ENCODE assay signal across 8 cellular contexts in the genomic region with DNA sequence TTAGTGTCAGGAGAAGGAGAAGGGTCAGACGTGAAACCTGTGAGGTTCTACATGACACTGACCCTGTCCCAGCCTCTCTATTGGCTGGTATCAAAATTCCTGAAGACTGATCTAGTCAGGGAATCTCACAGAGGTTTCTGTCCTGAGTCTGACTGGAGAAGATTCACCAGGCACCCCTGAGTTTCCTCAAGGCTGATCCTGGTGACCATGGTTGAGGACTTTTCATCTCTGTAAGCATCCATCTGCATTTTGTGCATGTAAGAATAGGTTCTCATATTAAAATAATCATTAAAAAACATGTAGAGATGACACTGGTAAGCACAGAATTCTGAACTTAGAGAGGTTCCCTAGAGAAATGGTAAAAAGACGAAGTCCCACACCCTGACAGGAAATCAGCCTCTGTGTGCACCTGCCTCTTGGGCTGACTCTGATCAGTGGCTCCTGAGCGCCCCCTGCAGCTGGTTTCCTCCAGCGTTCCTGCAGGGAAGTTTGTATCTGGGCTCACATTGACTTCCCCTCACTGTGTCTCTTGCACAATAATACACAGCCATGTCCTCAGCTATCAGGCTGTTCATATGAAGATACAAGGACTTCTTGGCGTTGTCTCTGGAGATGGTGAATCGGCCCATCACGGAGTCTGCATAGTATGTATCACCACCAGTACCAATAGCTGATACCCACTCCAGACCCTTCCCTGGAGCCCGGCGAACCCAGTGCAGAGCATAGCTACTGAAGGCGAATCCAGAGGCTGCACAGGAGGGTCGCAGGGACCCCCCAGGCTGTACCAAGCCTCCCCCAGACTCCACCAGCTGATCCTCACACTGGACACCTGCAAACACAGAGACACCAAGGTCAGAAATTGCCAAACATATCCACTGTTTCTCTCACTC.
DNase-seq lines count a peak whose midpoint lies in the region; ATAC-seq and TF ChIP-seq lines count a peak whose summit lies in the region.

No MANE protein-coding gene starts in this region.

- H3K27ac Mint-ChIP-seq in activated T-helper 1 cell treated with anti-CD3 and anti-CD28 coated beads, Interleukin-12 subunit alpha, Interleukin-12 subunit beta, Interleukin-2, Interleukin-4 antibody, amounts not matched to agents 30 ng/mL and 10 ng/mL and 1 ng/mL, durations not matched to agents 14 hours and 24 hours and 36 hours: no peak overlapping the region

- no peak overlapping the region for H3K4me3 Mint-ChIP-seq in activated T-helper 1 cell treated with anti-CD3 and anti-CD28 coated beads, Interleukin-12 subunit alpha, Interleukin-12 subunit beta, Interleukin-2, Interleukin-4 antibody, amounts not matched to agents 30 ng/mL and 10 ng/mL and 1 ng/mL, durations not matched to agents 14 hours and 24 hours and 36 hours

- intact Hi-C loops in activated T-helper 1 cell treated with anti-CD3 and anti-CD28 coated beads, Interleukin-12 subunit alpha, Interleukin-12 subunit beta, Interleukin-2, Interleukin-4 antibody, amounts not matched to agents 30 ng/mL and 10 ng/mL and 1 ng/mL, durations not matched to agents 14 hours and 24 hours and 36 hours (cut with micrococcal nuclease): loop anchor here (1.0 kb wide), 3 partner anchors 11 to 82 kb away; no protein-coding TSS in a partner anchor

- ATAC-seq in GM18502 (IDR thresholded peaks at IDR 0.05; ENCODE audit: poor library complexity, unreplicated experiment) (no peak), esophagus mucosa (no peak), HG03108 (IDR thresholded peaks at IDR 0.05; ENCODE audit: unreplicated experiment) (no peak)

- TF ChIP-seq CTCF in GM10266 (IDR thresholded peaks at IDR 0.05; ENCODE audit: control insufficient read depth, insufficient read depth, low read depth, missing control alignments): peak; percentile 67

- no peaks in the 10 kb centered on the region for H3K36me3 Mint-ChIP-seq in activated T-helper 1 cell treated with anti-CD3 and anti-CD28 coated beads, Interleukin-12 subunit alpha, Interleukin-12 subunit beta, Interleukin-2, Interleukin-4 antibody, amounts not matched to agents 30 ng/mL and 10 ng/mL and 1 ng/mL, durations not matched to agents 14 hours and 24 hours and 36 hours (ENCODE audit: low read depth)

- H3K9me3 Mint-ChIP-seq in activated T-helper 1 cell treated with anti-CD3 and anti-CD28 coated beads, Interleukin-12 subunit alpha, Interleukin-12 subunit beta, Interleukin-2, Interleukin-4 antibody, amounts not matched to agents 30 ng/mL and 10 ng/mL and 1 ng/mL, durations not matched to agents 14 hours and 24 hours and 36 hours: no peaks in the 10 kb centered on the region

- peaks cover 44% of the 10 kb centered on the region for H3K27me3 Mint-ChIP-seq in activated T-helper 1 cell treated with anti-CD3 and anti-CD28 coated beads, Interleukin-12 subunit alpha, Interleukin-12 subunit beta, Interleukin-2, Interleukin-4 antibody, amounts not matched to agents 30 ng/mL and 10 ng/mL and 1 ng/mL, durations not matched to agents 14 hours and 24 hours and 36 hours (ENCODE audit: insufficient read depth)

- peak; percentile 40 for DNase-seq in GM10266 (ENCODE audit: extremely low spot score)
- peak; percentile 21 for DNase-seq in NOMO-1 treated with dmso at 0.1 percent for 144 hours (lab: John Stamatoyannopoulos, UW; ENCODE audit: unreplicated experiment)
- peak; percentile 68 for DNase-seq in activated T-helper 1 cell treated with anti-CD3 and anti-CD28 coated beads, Interleukin-12 subunit alpha, Interleukin-12 subunit beta, Interleukin-2, Interleukin-4 antibody, amounts not matched to agents 30 ng/mL and 10 ng/mL and 1 ng/mL, durations not matched to agents 14 hours and 24 hours and 36 hours (ENCODE audit: low spot score)
- peak; percentile 77 to 79 (median 78) for DNase-seq in stimulated activated CD4-positive, alpha-beta T cell treated with anti-CD3 and anti-CD28 coated beads, Interleukin-1b, Interleukin-23, amount 100 ng/mL, for 24 hours (ENCODE audit: low read depth in 4 of 4, low spot score in 1 of 4)
- no peak for DNase-seq in GOT3 (lab: John Stamatoyannopoulos, UW)

- H3K4me1 Mint-ChIP-seq in activated T-helper 1 cell treated with anti-CD3 and anti-CD28 coated beads, Interleukin-12 subunit alpha, Interleukin-12 subunit beta, Interleukin-2, Interleukin-4 antibody, amounts not matched to agents 30 ng/mL and 10 ng/mL and 1 ng/mL, durations not matched to agents 14 hours and 24 hours and 36 hours (ENCODE audit: low read depth): peaks cover 15% of the 10 kb centered on the region
